12 cellular contexts compared by ENCODE assay signal in the genomic region with DNA sequence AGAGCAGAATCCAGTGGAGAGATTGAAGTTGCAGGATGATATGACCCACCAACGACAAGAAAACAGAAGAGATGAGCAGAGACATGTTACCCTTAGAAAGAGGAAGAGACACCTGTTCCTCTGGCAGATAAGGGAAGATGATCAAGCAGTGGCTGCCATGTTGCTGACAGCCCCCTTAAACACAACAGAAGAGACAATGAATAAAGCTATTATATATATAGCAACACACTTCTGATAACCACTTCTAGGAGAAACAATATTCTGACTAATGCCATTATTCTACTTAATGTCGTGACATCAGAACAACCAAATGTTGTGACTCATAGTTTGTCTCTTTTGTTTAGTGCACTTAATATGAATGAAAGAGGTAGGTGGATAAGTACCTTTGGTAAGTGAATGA. TPM values are rescaled to one million over a fixed set of nuclear protein-coding genes. Genes with fewer than 3 reads are reported as not detected.
DNase-seq lines count a peak whose midpoint lies in the region; ATAC-seq, FAIRE-seq and TF ChIP-seq lines count a peak whose summit lies in the region.
"Had no signal": no experiment of that assay in that cellular context is flagged by ENCODE, and none has a peak within 500 bp of the region (broad histone marks: within the 10 kb centered on the region; RNA-seq: fewer than 3 reads in every experiment).

No MANE protein-coding gene starts in this region.

- H3K4me3 ChIP-seq in endothelial cell of umbilical vein (replicated peaks in 1 of 3; ENCODE audit: insufficient read depth in 1 of 3, low read depth in 1 of 3, low read length in 3 of 3): no peak overlapping the region
- H3K4me3 ChIP-seq: gastroesophageal sphincter had no signal

- no peaks in the 10 kb centered on the region for H3K27me3 Mint-ChIP-seq in type B pancreatic cell

- peaks cover 38% of the 10 kb centered on the region for H3K4me1 ChIP-seq in endothelial cell of umbilical vein (ENCODE audit: control insufficient read depth, extremely low read depth, insufficient read depth, low read length)

- H3K79me2 ChIP-seq in endothelial cell of umbilical vein (ENCODE audit: control insufficient read depth, insufficient read depth, low read length): peaks cover 69% of the 10 kb centered on the region

- peak overlapping the region; percentile 79 for H3K27ac ChIP-seq in endothelial cell of umbilical vein (ENCODE audit: insufficient read depth, low read depth, low read length)
- H3K27ac ChIP-seq: gastroesophageal sphincter had no signal

- TF ChIP-seq CTCF in endothelial cell of umbilical vein (IDR thresholded peaks at IDR 0.05; ENCODE audit: extremely low read depth in 1 of 2, insufficient read depth in 1 of 2, low read depth in 1 of 2, low read length in 2 of 2): no peak
- TF ChIP-seq CTCF in type B pancreatic cell (conservative IDR thresholded peaks at IDR 0.05): no peak

- no peak overlapping the region for H3K27ac Mint-ChIP-seq in type B pancreatic cell

- no peaks in the 10 kb centered on the region for H3K9me3 ChIP-seq in endothelial cell of umbilical vein (replicated peaks; ENCODE audit: control insufficient read depth, insufficient read depth, low read length)
- H3K9me3 ChIP-seq: gastroesophageal sphincter had no signal

- no peaks in the 10 kb centered on the region for H3K9me3 Mint-ChIP-seq in type B pancreatic cell

- H2AFZ ChIP-seq in endothelial cell of umbilical vein (ENCODE audit: low read depth, low read length): no peak overlapping the region

- TSS peak; percentile 93 for BruUV-seq in endothelial cell of umbilical vein (replicated peaks; lab: Mats Ljungman, UMichigan)

- peak overlapping the region; percentile 5 for H3K9ac ChIP-seq in endothelial cell of umbilical vein (replicated peaks; ENCODE audit: extremely low read depth, insufficient read depth, low read length)

- intact Hi-C loops in endothelial cell of umbilical vein (cut with micrococcal nuclease): loop anchor here (2.0 kb wide), 4 partner anchors 23 to 109 kb away; no protein-coding TSS in a partner anchor
- intact Hi-C loops in cardiac septum (cut with DNase I): no loop called here

- POLR2A ChIA-PET in endothelial cell of umbilical vein (lab: Charles Lee): interaction anchor here (0.9 kb wide), 1 partner anchor 43 kb away, joined by 3 read pairs; no protein-coding TSS in a partner anchor

- DNase-seq in A172 (ENCODE audit: low spot score) (peak; percentile 67), endothelial cell of umbilical vein (ENCODE audit: low read depth, low spot score) (peak; percentile 69), COLO829 (ENCODE audit: low spot score) (no peak), type B pancreatic cell (ENCODE audit: extremely low spot score, unreplicated experiment) (no peak), cardiac septum (ENCODE audit: low spot score) (no peak)
- DNase-seq: aorta; NCI-H446 treated with DMSO at 0.1 percent for 48 hours; stimulated activated CD4-positive, alpha-beta T cell treated with anti-CD3 and anti-CD28 coated beads, Interleukin-1b, Interleukin-23, amount 100 ng/mL, for 48 hours had no signal

- peaks cover 3% of the 10 kb centered on the region for H3K36me3 Mint-ChIP-seq in type B pancreatic cell

- H3K4me2 ChIP-seq in endothelial cell of umbilical vein (ENCODE audit: insufficient read depth, low read length): peak overlapping the region; percentile 61

- no peaks in the 10 kb centered on the region for H3K4me1 Mint-ChIP-seq in type B pancreatic cell (ENCODE audit: unreplicated experiment)

- H3K4me3 Mint-ChIP-seq in type B pancreatic cell: no peak overlapping the region

- CTCF ChIA-PET in endothelial cell of umbilical vein (lab: Charles Lee): interaction anchor here (0.6 to 1.3 kb wide), 5 partner anchors 12 to 216 kb away, joined by 3 to 5 read pairs (median 3); partner anchors contain the start of gene CBR4

- no peaks in the 10 kb centered on the region for H4K20me1 ChIP-seq in endothelial cell of umbilical vein (replicated peaks; ENCODE audit: control insufficient read depth, extremely low read depth, insufficient read depth, low read length)

- dilution Hi-C loops in endothelial cell of umbilical vein (cut with MboI; ENCODE audit: extremely low pct_ligation_motif_present, low sequenced_read_pairs): no loop called here

- no peak for FAIRE-seq in endothelial cell of umbilical vein (lab: Jason Lieb, UNC)

- no peaks in the 10 kb centered on the region for H3K36me3 ChIP-seq in endothelial cell of umbilical vein (ENCODE audit: control insufficient read depth in 2 of 2, extremely low read depth in 1 of 2, insufficient read depth in 2 of 2, low read length in 2 of 2)
- H3K36me3 ChIP-seq: gastroesophageal sphincter had no signal

- TF ChIP-seq POLR2A in endothelial cell of umbilical vein (IDR thresholded peaks at IDR 0.05; ENCODE audit: low read depth, low read length): no peak

- H3K9me1 ChIP-seq in endothelial cell of umbilical vein (replicated peaks; ENCODE audit: control insufficient read depth, extremely low read depth, insufficient read depth, low read length): no peaks in the 10 kb centered on the region

- H3K27me3 ChIP-seq in endothelial cell of umbilical vein (ENCODE audit: control insufficient read depth in 2 of 2, insufficient read depth in 2 of 2, low read length in 2 of 2): no peaks in the 10 kb centered on the region
- H3K27me3 ChIP-seq: gastroesophageal sphincter had no signal

- ATAC-seq in GM19395 (IDR thresholded peaks at IDR 0.05; ENCODE audit: unreplicated experiment) (peak; percentile 57), HG03565 (IDR thresholded peaks at IDR 0.05; ENCODE audit: unreplicated experiment) (peak; percentile 39), GM19397 (IDR thresholded peaks at IDR 0.05; ENCODE audit: unreplicated experiment) (no peak)
- ATAC-seq: gastroesophageal sphincter had no signal

TF ChIP-seq in endothelial cell of umbilical vein, 7 proteins besides CTCF, POLR2A, EP300 and RAD21:
- TF ChIP-seq POLR2AphosphoS5 (IDR thresholded peaks at IDR 0.05; ENCODE audit: insufficient read depth, low read depth, low read length) (no peak), EZH2 (IDR thresholded peaks at IDR 0.05; ENCODE audit: borderline replicate concordance, low read depth, low read length, severe bottlenecking) (no peak), JUN (IDR thresholded peaks at IDR 0.05; ENCODE audit: borderline replicate concordance, insufficient read depth, insufficient read length, low read depth) (peak; percentile 63), GATA2 (IDR thresholded peaks at IDR 0.05; ENCODE audit: insufficient read depth, insufficient read length, low read depth, low read length) (no peak)

RNA-seq across cellular contexts. Expression of gene SH3RF1, which starts 44.9 kb away (rescaled TPM):
- 8.3 and 11.0 TPM in 2 replicates for total RNA-seq in A172 (2014; rRNA removed; shearing (Covaris generic))
- 24.3 and 24.9 TPM in 2 replicates for total RNA-seq in endothelial cell of umbilical vein
- 16.2 and 16.7 TPM in 2 replicates for polyA plus RNA-seq in endothelial cell of umbilical vein
- 11.5 and 13.4 TPM in 2 replicates for polyA plus RNA-seq in endothelial cell of umbilical vein (2011; cell fraction: cytosol; rRNA removed)
- polyA plus RNA-seq in endothelial cell of umbilical vein (2011; cell fraction: nucleus; rRNA removed): 21.1 and 23.1 TPM in 2 replicates
- 12.8 and 15.2 TPM in 2 replicates for polyA plus RNA-seq in endothelial cell of umbilical vein (2012)
- 59.1 and 61.5 TPM in 2 replicates for polyA minus RNA-seq in endothelial cell of umbilical vein
- polyA minus RNA-seq in endothelial cell of umbilical vein (2011; cell fraction: cytosol; rRNA and poly(A)+ RNA removed): 24.1 TPM
- polyA minus RNA-seq in endothelial cell of umbilical vein (2011; cell fraction: nucleus; rRNA and poly(A)+ RNA removed): 80.9 and 111 TPM in 2 replicates
- total RNA-seq in type B pancreatic cell (ENCODE audit: low replicate concordance): 18.8 and 21.6 TPM in 2 replicates
- 15.6 TPM for total RNA-seq in cardiac septum

Comparison
In these comparisons a context has a peak if more than half of its experiments do, and no peak if none do; other contexts are left out.
1. DNase-seq: peak in A172 (single experiment) and endothelial cell of umbilical vein (single experiment); none in COLO829 (single experiment), type B pancreatic cell (single experiment) and cardiac septum (single experiment).